In genomic region chr19:17108453-17108784, GRCh38 we compare ENCODE assay signal across 10 cellular contexts. TPM values are rescaled to one million over a fixed set of nuclear protein-coding genes. Genes with fewer than 3 reads are reported as not detected.
DNase-seq lines count a peak whose midpoint lies in the region; ATAC-seq and TF ChIP-seq lines count a peak whose summit lies in the region.
"Had no signal": no experiment of that assay in that cellular context is flagged by ENCODE, and none has a peak within 500 bp of the region (broad histone marks: within the 10 kb centered on the region; RNA-seq: fewer than 3 reads in every experiment).

No MANE protein-coding gene starts in this region.

- POLR2A ChIA-PET in activated CD4-positive, alpha-beta T cell treated with anti-CD3 and anti-CD28 coated beads, Interleukin-2, amount 10 ng/mL, durations not matched to agents 7 days and 5 days (lab: Charles Lee), result no interaction called here

- H3K4me3 ChIP-seq in brain microvascular endothelial cell (ENCODE audit: low read depth, low read length), result no peak overlapping the region
- peak overlapping the region in 1 of 2 donors; percentile 28 for H3K4me3 ChIP-seq in muscle layer of colon (ENCODE audit: low read depth in 1 of 2, low read length in 2 of 2)
- peak overlapping the region; percentile 53 for H3K4me3 ChIP-seq in thoracic aorta

- intact Hi-C loops in sciatic nerve (cut with DNase I), result no loop called here

- CTCF ChIA-PET in activated CD4-positive, alpha-beta T cell treated with anti-CD3 and anti-CD28 coated beads, Interleukin-2, amount 10 ng/mL, durations not matched to agents 7 days and 5 days (lab: Charles Lee), result interaction anchor here (1.1 kb wide), 1 partner anchor 11 kb away, joined by 4 read pairs; no protein-coding TSS in a partner anchor

- H3K9me3 ChIP-seq in muscle layer of colon (ENCODE audit: low read length), result no peaks in the 10 kb centered on the region
- no peaks in the 10 kb centered on the region for H3K9me3 ChIP-seq in thoracic aorta

- H3K4me3 Mint-ChIP-seq in activated CD4-positive, alpha-beta T cell treated with anti-CD3 and anti-CD28 coated beads, Interleukin-2, amount 10 ng/mL, durations not matched to agents 7 days and 5 days, result no peak overlapping the region

- in situ Hi-C loops in brain microvascular endothelial cell (cut with HindIII; ENCODE audit: low pct_ligation_motif_present, low sequenced_read_pairs), result no loop called here

- no peak for ATAC-seq in thoracic aorta (ENCODE audit: insufficient number of reproducible peaks, low FRiP score, low read depth)
- ATAC-seq in GM21447 (IDR thresholded peaks at IDR 0.05; ENCODE audit: unreplicated experiment), result no peak
- ATAC-seq in sciatic nerve, result no peak

- no peak for DNase-seq in activated CD4-positive, alpha-beta T cell treated with anti-CD3 and anti-CD28 coated beads, Interleukin-2, amount 10 ng/mL, durations not matched to agents 7 days and 5 days
- DNase-seq in activated CD4-positive, alpha-beta T cell treated with anti-CD3 and anti-CD28 coated beads, Interleukin-2, amount 50 U/mL, for 48 hours, result no peak
- DNase-seq in brain microvascular endothelial cell, result no peak
- DNase-seq in thoracic aorta (ENCODE audit: low spot score), result no peak
- DNase-seq in NCI-H187 treated with DMSO at 0.1 percent for 48 hours (lab: John Stamatoyannopoulos, UW), result no peak
- no peak for DNase-seq in sciatic nerve (ENCODE audit: low spot score)
- DNase-seq: GF-D8, NCI-H1930 had no signal

- peak overlapping the region; percentile 15 for H3K9ac ChIP-seq in muscle layer of colon (ENCODE audit: low read length)

- peaks cover 30% of the 10 kb centered on the region for H3K36me3 ChIP-seq in brain microvascular endothelial cell (replicated peaks)
- peaks cover 6% of the 10 kb centered on the region for H3K36me3 ChIP-seq in muscle layer of colon (ENCODE audit: insufficient read depth, low read length)
- H3K36me3 ChIP-seq in thoracic aorta, result peaks cover 8% of the 10 kb centered on the region

- H3K4me1 ChIP-seq in muscle layer of colon (ENCODE audit: insufficient read depth, low read length) (peaks cover 16% of the 10 kb centered on the region), thoracic aorta (ENCODE audit: control insufficient read depth in 1 of 2, low read depth in 2 of 2) (peaks cover 24 to 57% of the 10 kb centered on the region in 2 donors)

- peak overlapping the region; percentile 15 for H3K27ac ChIP-seq in brain microvascular endothelial cell
- peak overlapping the region; percentile 76 for H3K27ac ChIP-seq in muscle layer of colon (ENCODE audit: low read depth, low read length)
- H3K27ac ChIP-seq in thoracic aorta, result peak overlapping the region; percentile 96 to 97

- H3K27me3 Mint-ChIP-seq in activated CD4-positive, alpha-beta T cell treated with anti-CD3 and anti-CD28 coated beads, Interleukin-2, amount 10 ng/mL, durations not matched to agents 7 days and 5 days, result no peaks in the 10 kb centered on the region

- H3K27me3 ChIP-seq in brain microvascular endothelial cell (replicated peaks) (no peaks in the 10 kb centered on the region), muscle layer of colon (ENCODE audit: control insufficient read depth in 1 of 2, insufficient read depth in 2 of 2, low read length in 2 of 2) (no peaks in the 10 kb centered on the region), thoracic aorta (replicated peaks; ENCODE audit: insufficient read depth) (no peaks in the 10 kb centered on the region)

- H3K36me3 Mint-ChIP-seq in activated CD4-positive, alpha-beta T cell treated with anti-CD3 and anti-CD28 coated beads, Interleukin-2, amount 10 ng/mL, durations not matched to agents 7 days and 5 days (ENCODE audit: low read depth), result peaks cover 33% of the 10 kb centered on the region

- H3K27ac Mint-ChIP-seq in activated CD4-positive, alpha-beta T cell treated with anti-CD3 and anti-CD28 coated beads, Interleukin-2, amount 10 ng/mL, durations not matched to agents 7 days and 5 days, result peak overlapping the region; percentile 36

- peaks cover under 1% of the 10 kb centered on the region for H3K9me3 Mint-ChIP-seq in activated CD4-positive, alpha-beta T cell treated with anti-CD3 and anti-CD28 coated beads, Interleukin-2, amount 10 ng/mL, durations not matched to agents 7 days and 5 days

- no peak for TF ChIP-seq CTCF in brain microvascular endothelial cell (IDR thresholded peaks at IDR 0.05; ENCODE audit: low read depth, low read length, missing control alignments)
- TF ChIP-seq CTCF in thoracic aorta (IDR thresholded peaks at IDR 0.05), result no peak

- H3K4me1 Mint-ChIP-seq in activated CD4-positive, alpha-beta T cell treated with anti-CD3 and anti-CD28 coated beads, Interleukin-2, amount 10 ng/mL, durations not matched to agents 7 days and 5 days, result peaks cover 42% of the 10 kb centered on the region

RNA-seq across cellular contexts. Expression of gene MYO9B, which starts 32.8 kb away (rescaled TPM):
- 100 to 1,000 TPM; 217 to 218 TPM for total RNA-seq in activated CD4-positive, alpha-beta T cell treated with anti-CD3 and anti-CD28 coated beads, Interleukin-2, amount 10 ng/mL, durations not matched to agents 7 days and 5 days
- total RNA-seq in thoracic aorta (100 to 1,000 TPM; 229 to 257 TPM), sciatic nerve (90.7 TPM)

RNA-seq across cellular contexts. Expression of gene HAUS8, which starts 33.2 kb away (rescaled TPM):
- total RNA-seq in activated CD4-positive, alpha-beta T cell treated with anti-CD3 and anti-CD28 coated beads, Interleukin-2, amount 10 ng/mL, durations not matched to agents 7 days and 5 days, result 10 to 100 TPM; 46.3 to 47.4 TPM
- total RNA-seq in thoracic aorta (10 to 100 TPM in 1 of 2 donors, 1 to 10 TPM in 1; 2.2 to 11.3 TPM), sciatic nerve (5.9 TPM)

Comparison
In these comparisons a context has a peak if more than half of its experiments do, and no peak if none do; other contexts are left out.
1. H3K27ac ChIP-seq: peak in every context shown above with its lines; median percentile 96 in thoracic aorta; 76 in muscle layer of colon; 15 in brain microvascular endothelial cell.